ENCODE assay signal across 1 cellular context in genomic region chr5:35416217-35416988, GRCh38.
TF ChIP-seq lines count a peak whose summit lies in the region.

No MANE protein-coding gene starts in this region.

TF ChIP-seq in HepG2, 621 proteins besides CTCF, POLR2A, EP300 and RAD21 (continued from another document):
- TF ChIP-seq, protein P1, sequence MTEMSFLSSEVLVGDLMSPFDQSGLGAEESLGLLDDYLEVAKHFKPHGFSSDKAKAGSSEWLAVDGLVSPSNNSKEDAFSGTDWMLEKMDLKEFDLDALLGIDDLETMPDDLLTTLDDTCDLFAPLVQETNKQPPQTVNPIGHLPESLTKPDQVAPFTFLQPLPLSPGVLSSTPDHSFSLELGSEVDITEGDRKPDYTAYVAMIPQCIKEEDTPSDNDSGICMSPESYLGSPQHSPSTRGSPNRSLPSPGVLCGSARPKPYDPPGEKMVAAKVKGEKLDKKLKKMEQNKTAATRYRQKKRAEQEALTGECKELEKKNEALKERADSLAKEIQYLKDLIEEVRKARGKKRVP (CRISPR knock-in tag; IDR thresholded peaks at IDR 0.05): peak in 1 of 2 experiments; percentile 58; a peak in 1 of 4 replicates
- TF ChIP-seq ZNF335 (CRISPR knock-in tag; IDR thresholded peaks at IDR 0.05) (no peak), SOX13 (IDR thresholded peaks at IDR 0.05) (no peak; the same call in 1 of the 2 replicates), SOX13 (CRISPR knock-in tag; conservative IDR thresholded peaks at IDR 0.05 in 1 of 2, IDR thresholded peaks at IDR 0.05 in 1 of 2) (0 out of 4 replicates have a peak, but pooled peaks of 1 of the 2 experiments have one; percentile 46), GATAD2A (CRISPR knock-in tag; IDR thresholded peaks at IDR 0.05) (peak; percentile 75), GTF2F1 (IDR thresholded peaks at IDR 0.05; ENCODE audit: low read length) (no peak), FOSL2 (CRISPR knock-in tag; IDR thresholded peaks at IDR 0.05) (no peak), REXO4 (CRISPR knock-in tag; IDR thresholded peaks at IDR 0.05; ENCODE audit: borderline replicate concordance) (no peak)
- TF ChIP-seq, protein P2, sequence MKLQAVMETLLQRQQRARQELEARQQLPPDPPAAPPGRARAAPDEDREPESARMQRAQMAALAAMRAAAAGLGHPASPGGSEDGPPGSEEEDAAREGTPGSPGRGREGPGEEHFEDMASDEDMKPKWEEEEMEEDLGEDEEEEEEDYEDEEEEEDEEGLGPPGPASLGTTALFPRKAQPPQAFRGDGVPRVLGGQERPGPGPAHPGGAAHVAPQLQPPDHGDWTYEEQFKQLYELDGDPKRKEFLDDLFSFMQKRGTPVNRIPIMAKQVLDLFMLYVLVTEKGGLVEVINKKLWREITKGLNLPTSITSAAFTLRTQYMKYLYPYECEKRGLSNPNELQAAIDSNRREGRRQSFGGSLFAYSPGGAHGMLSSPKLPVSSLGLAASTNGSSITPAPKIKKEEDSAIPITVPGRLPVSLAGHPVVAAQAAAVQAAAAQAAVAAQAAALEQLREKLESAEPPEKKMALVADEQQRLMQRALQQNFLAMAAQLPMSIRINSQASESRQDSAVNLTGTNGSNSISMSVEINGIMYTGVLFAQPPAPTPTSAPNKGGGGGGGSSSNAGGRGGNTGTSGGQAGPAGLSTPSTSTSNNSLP (IDR thresholded peaks at IDR 0.05; ENCODE audit: low read depth, low read length): peak; percentile 84
- TF ChIP-seq, protein P3, sequence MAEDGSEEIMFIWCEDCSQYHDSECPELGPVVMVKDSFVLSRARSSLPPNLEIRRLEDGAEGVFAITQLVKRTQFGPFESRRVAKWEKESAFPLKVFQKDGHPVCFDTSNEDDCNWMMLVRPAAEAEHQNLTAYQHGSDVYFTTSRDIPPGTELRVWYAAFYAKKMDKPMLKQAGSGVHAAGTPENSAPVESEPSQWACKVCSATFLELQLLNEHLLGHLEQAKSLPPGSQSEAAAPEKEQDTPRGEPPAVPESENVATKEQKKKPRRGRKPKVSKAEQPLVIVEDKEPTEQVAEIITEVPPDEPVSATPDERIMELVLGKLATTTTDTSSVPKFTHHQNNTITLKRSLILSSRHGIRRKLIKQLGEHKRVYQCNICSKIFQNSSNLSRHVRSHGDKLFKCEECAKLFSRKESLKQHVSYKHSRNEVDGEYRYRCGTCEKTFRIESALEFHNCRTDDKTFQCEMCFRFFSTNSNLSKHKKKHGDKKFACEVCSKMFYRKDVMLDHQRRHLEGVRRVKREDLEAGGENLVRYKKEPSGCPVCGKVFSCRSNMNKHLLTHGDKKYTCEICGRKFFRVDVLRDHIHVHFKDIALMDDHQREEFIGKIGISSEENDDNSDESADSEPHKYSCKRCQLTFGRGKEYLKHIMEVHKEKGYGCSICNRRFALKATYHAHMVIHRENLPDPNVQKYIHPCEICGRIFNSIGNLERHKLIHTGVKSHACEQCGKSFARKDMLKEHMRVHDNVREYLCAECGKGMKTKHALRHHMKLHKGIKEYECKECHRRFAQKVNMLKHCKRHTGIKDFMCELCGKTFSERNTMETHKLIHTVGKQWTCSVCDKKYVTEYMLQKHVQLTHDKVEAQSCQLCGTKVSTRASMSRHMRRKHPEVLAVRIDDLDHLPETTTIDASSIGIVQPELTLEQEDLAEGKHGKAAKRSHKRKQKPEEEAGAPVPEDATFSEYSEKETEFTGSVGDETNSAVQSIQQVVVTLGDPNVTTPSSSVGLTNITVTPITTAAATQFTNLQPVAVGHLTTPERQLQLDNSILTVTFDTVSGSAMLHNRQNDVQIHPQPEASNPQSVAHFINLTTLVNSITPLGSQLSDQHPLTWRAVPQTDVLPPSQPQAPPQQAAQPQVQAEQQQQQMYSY (CRISPR knock-in tag; IDR thresholded peaks at IDR 0.05): no peak
